In the genomic region with DNA sequence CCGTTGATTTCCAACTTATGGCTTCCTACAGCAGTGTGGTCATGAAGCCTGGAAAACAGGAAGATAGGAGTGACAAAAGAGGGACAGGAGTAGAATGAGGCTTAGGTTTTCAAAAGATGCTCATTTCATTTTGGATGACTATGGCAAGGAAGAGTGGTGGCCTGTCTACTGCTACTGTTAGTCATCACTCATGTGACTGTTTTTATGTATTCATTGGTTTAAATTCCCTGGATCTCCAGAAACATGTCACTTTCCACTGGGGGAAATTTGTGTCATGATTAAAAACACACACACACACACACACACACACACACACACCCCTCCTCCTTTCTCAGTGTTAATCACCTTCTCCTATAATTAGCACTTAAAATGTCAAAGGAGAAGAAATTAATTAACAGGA, we compare ENCODE assay signal across 1 cellular context.
TF ChIP-seq lines count a peak whose summit lies in the region.

No MANE protein-coding gene starts in this region.

TF ChIP-seq in endothelial cell of umbilical vein, 7 proteins besides CTCF, POLR2A, EP300 and RAD21:
- TF ChIP-seq JUN (IDR thresholded peaks at IDR 0.05; ENCODE audit: borderline replicate concordance, insufficient read depth, insufficient read length, low read depth): no peak
- no peak for TF ChIP-seq MYC (IDR thresholded peaks at IDR 0.05; ENCODE audit: low read depth, low read length)
